1 cellular context compared by ENCODE assay signal in the genomic region with DNA sequence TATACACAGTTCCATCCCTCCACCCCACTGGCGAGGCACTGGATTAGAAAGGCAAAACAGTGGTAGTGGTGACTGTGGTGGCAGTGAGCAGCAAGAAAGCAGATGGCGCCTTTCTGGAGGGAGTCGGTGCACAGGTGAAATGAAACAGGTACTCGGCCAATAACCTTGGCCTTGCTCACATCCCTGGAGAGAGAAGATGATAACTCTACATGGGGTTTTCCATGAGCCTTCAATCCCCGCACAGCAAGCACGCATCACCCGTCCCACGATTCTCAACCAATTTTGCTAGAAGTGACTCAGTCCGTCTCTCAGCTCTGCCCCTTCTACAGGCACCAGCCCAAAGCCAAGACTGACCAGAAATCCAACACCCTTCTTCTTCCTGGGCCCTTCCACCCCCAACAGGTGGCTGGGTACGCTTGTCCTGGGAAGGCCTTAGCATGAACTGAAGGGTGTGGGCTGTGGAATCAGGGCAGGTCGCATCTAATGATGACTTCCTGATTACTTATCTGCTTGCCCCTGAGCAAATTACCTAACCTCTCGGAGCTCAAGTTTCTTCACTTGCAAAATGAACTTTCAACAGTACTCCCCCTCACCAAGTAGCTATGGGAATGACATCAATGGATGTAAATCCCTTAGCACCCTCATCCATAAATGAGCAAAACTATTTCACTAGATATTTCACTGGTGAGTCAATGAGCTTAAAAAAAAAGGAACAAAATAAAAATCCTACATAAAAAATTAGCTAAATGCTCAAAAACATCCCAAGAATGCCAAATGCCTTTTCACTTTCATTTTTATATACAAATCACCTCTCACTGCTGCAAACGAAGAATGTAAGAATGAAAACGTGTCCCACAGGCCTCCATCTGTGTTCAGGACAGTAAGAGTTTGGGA.
TF ChIP-seq lines count a peak whose summit lies in the region.

No MANE protein-coding gene starts in this region.

TF ChIP-seq in GM12878, 131 proteins besides CTCF, POLR2A, EP300 and RAD21:
- TF ChIP-seq WRNIP1 (IDR thresholded peaks at IDR 0.05; ENCODE audit: borderline replicate concordance, low read depth, low read length) (no peak), IKZF1 (conservative IDR thresholded peaks at IDR 0.05) (0 out of 2 replicates have a peak, but pooled peaks have one; percentile 20), TARDBP (IDR thresholded peaks at IDR 0.05; ENCODE audit: borderline replicate concordance) (no peak), JUNB (IDR thresholded peaks at IDR 0.05) (peak; percentile 27; the same call in 1 of the 2 replicates), CREB1 (IDR thresholded peaks at IDR 0.05; ENCODE audit: low read depth) (0 out of 2 replicates have a peak, but pooled peaks have one; percentile 13), POLR2AphosphoS2 (IDR thresholded peaks at IDR 0.05; ENCODE audit: low read depth, low read length) (no peak), NFIC (IDR thresholded peaks at IDR 0.05; ENCODE audit: low read depth, low read length) (no peak), NR2F1 (conservative IDR thresholded peaks at IDR 0.05) (peak; percentile 5; the same call in 1 of the 2 replicates), LARP7 (IDR thresholded peaks at IDR 0.05) (no peak), ZNF24 (IDR thresholded peaks at IDR 0.05) (no peak), NR2C1 (IDR thresholded peaks at IDR 0.05) (no peak), HDGF (IDR thresholded peaks at IDR 0.05) (0 out of 2 replicates have a peak, but pooled peaks have one; percentile 45), CUX1 (IDR thresholded peaks at IDR 0.05; ENCODE audit: insufficient replicate concordance, low read depth, low read length) (no peak), TCF12 (IDR thresholded peaks at IDR 0.05; ENCODE audit: low read depth, low read length) (peak; percentile 36; the same call in 1 of the 2 replicates), NKRF (conservative IDR thresholded peaks at IDR 0.05) (no peak), CHD4 (IDR thresholded peaks at IDR 0.05) (no peak), PAX8 (IDR thresholded peaks at IDR 0.05) (no peak), CHD2 (IDR thresholded peaks at IDR 0.05; ENCODE audit: borderline replicate concordance, low read depth, low read length) (no peak), POLR2AphosphoS5 (IDR thresholded peaks at IDR 0.05; ENCODE audit: low read length) (0 out of 2 replicates have a peak, but pooled peaks have one; percentile 24), RCOR1 (conservative IDR thresholded peaks at IDR 0.05; ENCODE audit: low read depth, low read length) (no peak), FOXM1 (IDR thresholded peaks at IDR 0.05; ENCODE audit: low read depth, low read length) (peak; percentile 31; the same call in 1 of the 2 replicates), TCF3 (IDR thresholded peaks at IDR 0.05; ENCODE audit: borderline replicate concordance, insufficient read depth, low read depth, low read length) (0 out of 2 replicates have a peak, but pooled peaks have one; percentile 27), ZNF592 (IDR thresholded peaks at IDR 0.05) (no peak)
